ENCODE assay signal across 12 cellular contexts in the genomic region with DNA sequence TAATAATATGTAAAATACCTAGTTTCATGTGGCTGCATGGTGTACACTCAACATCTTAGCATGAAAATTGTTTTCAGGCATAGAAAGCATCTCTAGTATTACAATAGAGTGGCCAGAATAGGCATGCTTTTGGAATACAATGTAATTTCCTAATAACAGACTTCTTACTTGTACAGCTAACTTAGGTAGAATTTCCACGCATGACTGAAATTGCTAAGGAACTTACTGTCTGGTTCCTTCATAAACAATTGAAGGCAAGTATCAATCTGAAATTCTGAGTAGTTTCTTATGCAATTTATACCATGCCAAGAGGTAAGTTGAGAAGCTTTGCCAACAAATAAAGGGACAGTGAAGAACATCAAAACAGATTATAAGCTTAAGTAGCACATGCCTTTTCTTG. TPM values are rescaled to one million over a fixed set of nuclear protein-coding genes. Genes with fewer than 3 reads are reported as not detected.
"Had no signal": no experiment of that assay in that cellular context is flagged by ENCODE, and none has a peak within 500 bp of the region (broad histone marks: within the 10 kb centered on the region; RNA-seq: fewer than 3 reads in every experiment).

No MANE protein-coding gene starts in this region.

- DNase-seq: activated CD4-positive, CD25-positive, alpha-beta regulatory T cell treated with anti-CD3 and anti-CD28 coated beads, Interleukin-2, amount 50 U/mL, for 72 hours; activated naive CD8-positive, alpha-beta T cell treated with anti-CD3 and anti-CD28 coated beads, Interleukin-2, amount 10 ng/mL, durations not matched to agents 7 days and 5 days; anterior cingulate cortex; cerebellar nuclear complex; effector memory CD8-positive, alpha-beta T cell; hippocampal formation; left ventricle myocardium superior; stimulated activated naive CD8-positive, alpha-beta T cell treated with anti-CD3 and anti-CD28 coated beads, Interleukin-15, Interleukin-2, amounts not matched to agents 100 U/mL and 50 U/mL, for 24 hours had no signal

- ATAC-seq: effector memory CD8-positive, alpha-beta T cell; left ventricle myocardium superior; stimulated activated naive CD8-positive, alpha-beta T cell treated with anti-CD3 and anti-CD28 coated beads, Interleukin-15, Interleukin-2, amounts not matched to agents 100 U/mL and 50 U/mL, for 24 hours had no signal

RNA-seq across cellular contexts. Expression of gene SULT1E1, which starts 26.7 kb away (rescaled TPM):
- total RNA-seq: activated CD8-positive, alpha-beta memory T cell treated with anti-CD3 and anti-CD28 coated beads for 36 hours; activated naive CD8-positive, alpha-beta T cell treated with anti-CD3 and anti-CD28 coated beads, Interleukin-2, amount 10 ng/mL, durations not matched to agents 7 days and 5 days; activated T-helper 1 cell treated with anti-CD3 and anti-CD28 coated beads, Interleukin-12 subunit alpha, Interleukin-12 subunit beta, Interleukin-2, Interleukin-4 antibody, amounts not matched to agents 30 ng/mL and 10 ng/mL and 1 ng/mL, durations not matched to agents 14 hours and 24 hours and 36 hours; glomerular endothelial cell; left ventricle myocardium superior; omental fat pad had no signal
